1 cellular context compared by ENCODE assay signal in the genomic region with DNA sequence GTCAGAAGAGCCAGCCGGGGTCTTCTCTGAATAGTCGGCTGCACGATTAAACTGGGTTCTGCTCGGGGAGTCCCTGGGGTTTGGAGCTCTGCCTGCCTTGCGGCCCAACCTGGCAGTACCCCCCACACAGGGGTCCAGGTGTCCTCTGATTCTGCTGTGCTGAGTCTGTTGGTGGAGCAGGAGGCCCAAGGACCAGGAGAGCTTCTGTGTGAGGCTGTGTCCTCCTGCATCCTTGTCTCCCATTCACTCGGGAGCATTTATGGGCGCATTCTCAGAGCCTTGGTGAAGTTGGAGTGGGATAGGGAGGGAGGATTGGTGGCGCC.
TF ChIP-seq lines count a peak whose summit lies in the region.

No MANE protein-coding gene starts in this region.

TF ChIP-seq in HepG2, 621 proteins besides CTCF, POLR2A, EP300 and RAD21 (continued from another document):
- TF ChIP-seq ZBTB43 (CRISPR knock-in tag; conservative IDR thresholded peaks at IDR 0.05) (no peak), NFYC (CRISPR knock-in tag; IDR thresholded peaks at IDR 0.05) (no peak), ZNF224 (CRISPR knock-in tag; IDR thresholded peaks at IDR 0.05) (no peak), GPN1 (CRISPR knock-in tag; IDR thresholded peaks at IDR 0.05; ENCODE audit: borderline replicate concordance) (no peak), CHD4 (IDR thresholded peaks at IDR 0.05; ENCODE audit: borderline replicate concordance, low read length) (no peak), ZNF761 (CRISPR knock-in tag; conservative IDR thresholded peaks at IDR 0.05) (no peak), PRPF4 (IDR thresholded peaks at IDR 0.05; ENCODE audit: low read depth, low read length, poor library complexity, severe bottlenecking) (no peak), AHDC1 (CRISPR knock-in tag; IDR thresholded peaks at IDR 0.05; ENCODE audit: borderline replicate concordance) (no peak), TERF1 (CRISPR knock-in tag; IDR thresholded peaks at IDR 0.05) (no peak), MAZ (IDR thresholded peaks at IDR 0.05; ENCODE audit: borderline replicate concordance, low read depth, low read length) (no peak), MAZ (CRISPR knock-in tag; IDR thresholded peaks at IDR 0.05; ENCODE audit: low read depth) (no peak)
- TF ChIP-seq, protein P1, sequence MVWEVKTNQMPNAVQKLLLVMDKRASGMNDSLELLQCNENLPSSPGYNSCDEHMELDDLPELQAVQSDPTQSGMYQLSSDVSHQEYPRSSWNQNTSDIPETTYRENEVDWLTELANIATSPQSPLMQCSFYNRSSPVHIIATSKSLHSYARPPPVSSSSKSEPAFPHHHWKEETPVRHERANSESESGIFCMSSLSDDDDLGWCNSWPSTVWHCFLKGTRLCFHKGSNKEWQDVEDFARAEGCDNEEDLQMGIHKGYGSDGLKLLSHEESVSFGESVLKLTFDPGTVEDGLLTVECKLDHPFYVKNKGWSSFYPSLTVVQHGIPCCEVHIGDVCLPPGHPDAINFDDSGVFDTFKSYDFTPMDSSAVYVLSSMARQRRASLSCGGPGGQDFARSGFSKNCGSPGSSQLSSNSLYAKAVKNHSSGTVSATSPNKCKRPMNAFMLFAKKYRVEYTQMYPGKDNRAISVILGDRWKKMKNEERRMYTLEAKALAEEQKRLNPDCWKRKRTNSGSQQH (CRISPR knock-in tag; IDR thresholded peaks at IDR 0.05; ENCODE audit: low read depth): no peak
- TF ChIP-seq, protein P2, sequence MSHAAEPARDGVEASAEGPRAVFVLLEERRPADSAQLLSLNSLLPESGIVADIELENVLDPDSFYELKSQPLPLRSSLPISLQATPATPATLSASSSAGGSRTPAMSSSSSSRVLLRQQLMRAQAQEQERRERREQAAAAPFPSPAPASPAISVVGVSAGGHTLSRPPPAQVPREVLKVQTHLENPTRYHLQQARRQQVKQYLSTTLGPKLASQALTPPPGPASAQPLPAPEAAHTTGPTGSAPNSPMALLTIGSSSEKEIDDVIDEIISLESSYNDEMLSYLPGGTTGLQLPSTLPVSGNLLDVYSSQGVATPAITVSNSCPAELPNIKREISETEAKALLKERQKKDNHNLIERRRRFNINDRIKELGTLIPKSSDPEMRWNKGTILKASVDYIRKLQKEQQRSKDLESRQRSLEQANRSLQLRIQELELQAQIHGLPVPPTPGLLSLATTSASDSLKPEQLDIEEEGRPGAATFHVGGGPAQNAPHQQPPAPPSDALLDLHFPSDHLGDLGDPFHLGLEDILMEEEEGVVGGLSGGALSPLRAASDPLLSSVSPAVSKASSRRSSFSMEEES (CRISPR knock-in tag; IDR thresholded peaks at IDR 0.05): no peak
